Comparison of ENCODE assay signal across 9 cellular contexts in genomic region chr2:233354971-233355574, GRCh38. TPM values are rescaled to one million over a fixed set of nuclear protein-coding genes. Genes with fewer than 3 reads are reported as not detected.
DNase-seq lines count a peak whose midpoint lies in the region; ATAC-seq and TF ChIP-seq lines count a peak whose summit lies in the region.
"Had no signal": no experiment of that assay in that cellular context is flagged by ENCODE, and none has a peak within 500 bp of the region (broad histone marks: within the 10 kb centered on the region; RNA-seq: fewer than 3 reads in every experiment).

No MANE protein-coding gene starts in this region.

- H3K4me3 Mint-ChIP-seq in activated naive CD8-positive, alpha-beta T cell treated with anti-CD3 and anti-CD28 coated beads, Interleukin-2, amount 10 ng/mL, durations not matched to agents 7 days and 5 days, result peak overlapping the region; percentile 75

- H3K36me3 ChIP-seq in ACC112 (ENCODE audit: insufficient read depth, low read length) (no peaks in the 10 kb centered on the region), MG63 (peaks cover 9% of the 10 kb centered on the region), iPS-15b (ENCODE audit: control insufficient read depth, insufficient read depth, low read length) (no peaks in the 10 kb centered on the region)

- no peak overlapping the region for H3K9ac ChIP-seq in iPS-15b (ENCODE audit: low read depth, low read length)

- no peaks in the 10 kb centered on the region for H3K9me3 ChIP-seq in MG63
- H3K9me3 ChIP-seq in iPS-15b (ENCODE audit: control insufficient read depth, insufficient read depth, low read length), result no peaks in the 10 kb centered on the region

- H3K27ac ChIP-seq in ACC112 (ENCODE audit: low read depth, low read length), result no peak overlapping the region
- peak overlapping the region in 4 of 21 experiments; percentile 6 to 47 (median 38) for H3K27ac ChIP-seq in skin epidermis

- no peaks in the 10 kb centered on the region for H3K9me3 Mint-ChIP-seq in activated naive CD8-positive, alpha-beta T cell treated with anti-CD3 and anti-CD28 coated beads, Interleukin-2, amount 10 ng/mL, durations not matched to agents 7 days and 5 days

- H3K4me1 ChIP-seq in ACC112 (ENCODE audit: control insufficient read depth, insufficient read depth, low read length, unreplicated experiment) (peaks cover 30% of the 10 kb centered on the region), iPS-15b (ENCODE audit: control insufficient read depth, insufficient read depth, low read length) (no peaks in the 10 kb centered on the region)

- POLR2A ChIA-PET in activated naive CD8-positive, alpha-beta T cell treated with anti-CD3 and anti-CD28 coated beads, Interleukin-2, amount 10 ng/mL, durations not matched to agents 7 days and 5 days (lab: Charles Lee), result interaction anchor here (2.0 to 2.1 kb wide), 2 partner anchors 30 to 87 kb away, joined by 15 to 16 read pairs; no protein-coding TSS in a partner anchor

- H3K27me3 Mint-ChIP-seq in activated naive CD8-positive, alpha-beta T cell treated with anti-CD3 and anti-CD28 coated beads, Interleukin-2, amount 10 ng/mL, durations not matched to agents 7 days and 5 days, result no peaks in the 10 kb centered on the region

- ATAC-seq in activated naive CD8-positive, alpha-beta T cell treated with anti-CD3 and anti-CD28 coated beads, Interleukin-2, amount 10 ng/mL, durations not matched to agents 7 days and 5 days (ENCODE audit: low read depth), result no peak

- H3K36me3 Mint-ChIP-seq in activated naive CD8-positive, alpha-beta T cell treated with anti-CD3 and anti-CD28 coated beads, Interleukin-2, amount 10 ng/mL, durations not matched to agents 7 days and 5 days, result peaks cover 28% of the 10 kb centered on the region

- TF ChIP-seq CTCF in GM12864 (IDR thresholded peaks at IDR 0.05; ENCODE audit: low read depth, low read length, missing control alignments), result no peak

- H3K79me2 ChIP-seq in ACC112 (ENCODE audit: control insufficient read depth, insufficient read depth, low read length, unreplicated experiment), result peaks cover 25% of the 10 kb centered on the region

- H3K27ac Mint-ChIP-seq in activated naive CD8-positive, alpha-beta T cell treated with anti-CD3 and anti-CD28 coated beads, Interleukin-2, amount 10 ng/mL, durations not matched to agents 7 days and 5 days, result peak overlapping the region; percentile 56

- H3K4me3 ChIP-seq in ACC112 (ENCODE audit: low read depth, low read length), result peak overlapping the region; percentile 92
- H3K4me3 ChIP-seq in GM12864 (ENCODE audit: low read depth, low read length), result peak overlapping the region; percentile 96
- H3K4me3 ChIP-seq in MG63, result peak overlapping the region; percentile 58
- H3K4me3 ChIP-seq in iPS-15b (ENCODE audit: low read depth, low read length), result peak overlapping the region; percentile 75
- H3K4me3 ChIP-seq in skin epidermis, result peak overlapping the region; percentile 29 to 67 (median 50)

- peaks cover 64% of the 10 kb centered on the region for H3K4me1 Mint-ChIP-seq in activated naive CD8-positive, alpha-beta T cell treated with anti-CD3 and anti-CD28 coated beads, Interleukin-2, amount 10 ng/mL, durations not matched to agents 7 days and 5 days

- H2AFZ ChIP-seq in ACC112 (ENCODE audit: low read length, unreplicated experiment), result no peak overlapping the region

- H3K27me3 ChIP-seq in ACC112 (ENCODE audit: insufficient read depth, low read length) (no peaks in the 10 kb centered on the region), MG63 (no peaks in the 10 kb centered on the region), iPS-15b (ENCODE audit: control insufficient read depth, insufficient read depth, low read length) (peaks cover 35% of the 10 kb centered on the region)

- DNase-seq in GM12864 (ENCODE audit: low read depth) (no peak), MG63 (peak; percentile 34), dedifferentiated amniotic fluid mesenchymal stem cell (ENCODE audit: extremely low spot score) (no peak), UCSD-AML1 (lab: John Stamatoyannopoulos, UW; ENCODE audit: unreplicated experiment) (no peak)
- peak; percentile 56 for DNase-seq in activated naive CD8-positive, alpha-beta T cell treated with anti-CD3 and anti-CD28 coated beads, Interleukin-2, amount 10 ng/mL, durations not matched to agents 7 days and 5 days

RNA-seq across cellular contexts. Expression of gene DGKD, which starts 0.8 kb away (rescaled TPM):
- 8.8 and 8.9 TPM in 2 replicates for total RNA-seq in MG63 (2014; rRNA removed; shearing (Covaris generic); ENCODE audit: low replicate concordance)
- total RNA-seq in activated naive CD8-positive, alpha-beta T cell treated with anti-CD3 and anti-CD28 coated beads, Interleukin-2, amount 10 ng/mL, durations not matched to agents 7 days and 5 days, result 100 to 1,000 TPM; 114 to 132 TPM

RNA-seq across cellular contexts. Expression of gene SAG, which starts 47.5 kb away (rescaled TPM):
- not detected in 2 replicates for total RNA-seq in MG63 (2014; rRNA removed; shearing (Covaris generic); ENCODE audit: low replicate concordance)
- total RNA-seq in activated naive CD8-positive, alpha-beta T cell treated with anti-CD3 and anti-CD28 coated beads, Interleukin-2, amount 10 ng/mL, durations not matched to agents 7 days and 5 days, result under 1 TPM in 1 of 2 experiments, not detected in 1; 0.45 TPM
- total RNA-seq: myocyte had no signal

Comparison
In these comparisons a context has a peak if more than half of its experiments do, and no peak if none do; other contexts are left out.
1. DNase-seq: peak in MG63 (single experiment) and activated naive CD8-positive, alpha-beta T cell treated with anti-CD3 and anti-CD28 coated beads, Interleukin-2, amount 10 ng/mL, durations not matched to agents 7 days and 5 days (single experiment); none in GM12864 (single experiment), dedifferentiated amniotic fluid mesenchymal stem cell (single experiment) and UCSD-AML1 (single experiment).
2. RNA of gene DGKD, which starts 0.8 kb away (total RNA-seq): 114 to 132 TPM in activated naive CD8-positive, alpha-beta T cell treated with anti-CD3 and anti-CD28 coated beads, Interleukin-2, amount 10 ng/mL, durations not matched to agents 7 days and 5 days; 8.8 to 8.9 TPM in MG63; every median in the first group is over 10 times any median in the second.
3. Peak in every context shown above with its lines, with median percentiles within 50 percentile points of each other: H3K4me3 ChIP-seq.